ENCODE assay signal across 19 cellular contexts in the genomic region with DNA sequence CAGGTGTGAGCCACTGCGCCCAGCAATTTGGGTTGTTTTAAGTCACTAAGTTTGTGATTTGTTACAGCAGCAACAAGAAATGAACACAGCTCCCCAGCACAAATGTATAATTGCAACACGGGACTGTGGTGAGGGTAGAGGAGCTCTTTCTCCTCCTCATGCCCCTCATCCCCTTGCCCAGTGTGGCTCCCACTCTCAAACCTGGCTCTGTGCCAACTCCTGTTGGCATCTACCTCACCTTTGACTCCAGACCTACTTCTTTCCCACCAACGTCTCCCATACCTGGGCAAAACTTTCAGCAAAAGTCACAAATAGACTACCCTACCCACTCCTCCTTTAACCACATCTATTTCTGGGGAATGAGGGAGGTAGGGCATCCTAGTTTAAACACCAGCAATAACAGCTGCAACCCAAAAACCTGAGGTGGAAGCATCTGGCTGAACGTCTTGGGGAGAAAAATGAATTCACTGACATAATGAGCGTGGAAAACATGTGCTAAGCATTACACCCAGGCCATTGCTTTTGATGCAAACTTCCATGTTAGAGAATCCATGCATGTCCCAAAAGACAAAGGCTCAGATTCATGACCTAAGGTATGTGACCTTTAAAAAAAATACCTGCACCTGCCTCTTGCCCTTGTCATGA. TPM values are rescaled to one million over a fixed set of nuclear protein-coding genes. Genes with fewer than 3 reads are reported as not detected.
A peak's percentile ranks its signal among the peaks of the same experiment; 100 is the strongest.
DNase-seq lines count a peak whose midpoint lies in the region; ATAC-seq and TF ChIP-seq lines count a peak whose summit lies in the region.
"Had no signal": no experiment of that assay in that cellular context is flagged by ENCODE, and none has a peak within 500 bp of the region (broad histone marks: within the 10 kb centered on the region; RNA-seq: fewer than 3 reads in every experiment).

No MANE protein-coding gene starts in this region.

- H2BK15ac ChIP-seq in IMR-90 (ENCODE audit: low read depth, low read length) = no peak overlapping the region

- no peak overlapping the region for H3K14ac ChIP-seq in IMR-90 (replicated peaks; ENCODE audit: low read depth, low read length)

- no CpG with 5 or more reads among the region's 5 CpGs for WGBS in IMR-90 (ENCODE audit: extremely low coverage in 2 of 2, insufficient read length in 1 of 2), 2 experiments

- H2BK5ac ChIP-seq in IMR-90 (ENCODE audit: low read depth, low read length, poor library complexity, severe bottlenecking) = no peak overlapping the region

- H3K36me3 Mint-ChIP-seq in endothelial cell (ENCODE audit: low read depth, unreplicated experiment) = peaks cover 27% of the 10 kb centered on the region
- H3K36me3 Mint-ChIP-seq: CD4-positive, alpha-beta memory T cell had no signal

- no peak overlapping the region for H3K18ac ChIP-seq in IMR-90 (ENCODE audit: low read depth, low read length)

- H2BK20ac ChIP-seq in IMR-90 (ENCODE audit: low read depth, low read length) = peak overlapping the region; percentile 69; the same call in 1 of the 2 replicates

- no peak overlapping the region for H3K56ac ChIP-seq in IMR-90 (ENCODE audit: extremely low read depth, insufficient read depth, low read length)

- H3K27ac ChIP-seq in HEK293 (ENCODE audit: extremely low read depth, low read depth, low read length) = no peak overlapping the region
- no peak overlapping the region for H3K27ac ChIP-seq in IMR-90 (ENCODE audit: insufficient read depth, low read length)
- H3K27ac ChIP-seq in breast epithelium = no peak overlapping the region

- no peak overlapping the region for H3K9ac ChIP-seq in IMR-90 (ENCODE audit: low read depth, low read length)

- dilution Hi-C loops in IMR-90 (cut with HindIII; ENCODE audit: low sequenced_read_pairs, unreplicated experiment) = no loop called here

- H3K27me3 ChIP-seq in IMR-90 (ENCODE audit: control insufficient read depth, insufficient read depth, low read length) (no peaks in the 10 kb centered on the region), breast epithelium (no peaks in the 10 kb centered on the region)

- in situ Hi-C loops in IMR-90 (cut with MboI; ENCODE audit: low sequenced_read_pairs) = no loop called here

- H3K9me3 ChIP-seq in HEK293 (ENCODE audit: control insufficient read depth, insufficient read depth, low read depth, low read length) (no peaks in the 10 kb centered on the region), IMR-90 (ENCODE audit: control insufficient read depth, insufficient read depth, low read length) (no peaks in the 10 kb centered on the region; the same call in 1 of the 2 replicates), breast epithelium (no peaks in the 10 kb centered on the region)

- H3K27ac Mint-ChIP-seq in endothelial cell (ENCODE audit: unreplicated experiment) = no peak overlapping the region
- H3K27ac Mint-ChIP-seq: CD4-positive, alpha-beta memory T cell; GM23338; H9; HFFc6 had no signal

- no TSS peak for BruUV-seq in IMR-90 (replicated peaks; lab: Mats Ljungman, UMichigan)

- H3K23ac ChIP-seq in IMR-90 (ENCODE audit: low read depth, low read length) = no peak overlapping the region

- H3K4ac ChIP-seq in IMR-90 (ENCODE audit: low read depth, low read length) = no peak overlapping the region

- H3K27me3 Mint-ChIP-seq in endothelial cell (ENCODE audit: unreplicated experiment) = no peaks in the 10 kb centered on the region

- POLR2A ChIA-PET in HEK293 (lab: Yijun Ruan, JAX) (no interaction called here), IMR-90 (lab: Charles Lee; ENCODE audit: unreplicated experiment) (no interaction called here)

- no peak overlapping the region; the same call in 1 of the 2 replicates for H4K5ac ChIP-seq in IMR-90 (ENCODE audit: low read depth, low read length)

- H2BK120ac ChIP-seq in IMR-90 (ENCODE audit: low read depth, low read length) = peak overlapping the region; percentile 22; the same call in 1 of the 2 replicates

- TF ChIP-seq POLR2A in IMR-90 (IDR thresholded peaks at IDR 0.05; ENCODE audit: low read depth, low read length) (no peak), breast epithelium (IDR thresholded peaks at IDR 0.05) (no peak)

- H2AK9ac ChIP-seq in IMR-90 (replicated peaks; ENCODE audit: low read depth, low read length, poor library complexity) = no peak overlapping the region

- H3K4me3 ChIP-seq in HEK293 (ENCODE audit: low read depth, low read length) (no peak overlapping the region), IMR-90 (ENCODE audit: insufficient read depth, low read depth, low read length) (no peak overlapping the region), breast epithelium (no peak overlapping the region)
- H3K4me3 ChIP-seq: GM23338 had no signal

- H2AFZ ChIP-seq in IMR-90 (replicated peaks; ENCODE audit: low read length, poor library complexity) = no peak overlapping the region
- H2AFZ ChIP-seq: GM23338 had no signal

- CTCF ChIA-PET in HEK293 (lab: Yijun Ruan, JAX) (interaction anchor here (0.6 kb wide), 1 partner anchor 12 kb away, joined by 5 read pairs; no protein-coding TSS in a partner anchor), IMR-90 (lab: Yijun Ruan, JAX) (no interaction called here)

- H2AK5ac ChIP-seq in IMR-90 (ENCODE audit: low read depth, low read length) = no peak overlapping the region

- TF ChIP-seq RAD21 in IMR-90 (IDR thresholded peaks at IDR 0.05; ENCODE audit: low read length) = no peak

- H3K36me3 ChIP-seq in HEK293 (ENCODE audit: control insufficient read depth in 2 of 2, insufficient read depth in 1 of 2, low read length in 2 of 2) = no peaks in the 10 kb centered on the region; a peak in 1 of 3 replicates
- no peaks in the 10 kb centered on the region for H3K36me3 ChIP-seq in IMR-90 (ENCODE audit: control insufficient read depth, insufficient read depth, low read length)
- H3K36me3 ChIP-seq in breast epithelium = no peaks in the 10 kb centered on the region

- TF ChIP-seq CTCF in HEK293 (tag by site-specific recombination; IDR thresholded peaks at IDR 0.05) (no peak), IMR-90 (conservative IDR thresholded peaks at IDR 0.05; ENCODE audit: low read depth, low read length) (no peak), endothelial cell (IDR thresholded peaks at IDR 0.05; ENCODE audit: unreplicated experiment) (no peak), breast epithelium (IDR thresholded peaks at IDR 0.05) (no peak)

- peaks cover 21% of the 10 kb centered on the region for H3K4me1 Mint-ChIP-seq in endothelial cell (ENCODE audit: unreplicated experiment)
- H3K4me1 Mint-ChIP-seq: CD4-positive, alpha-beta memory T cell; GM23338; H9 had no signal

- H3K4me2 ChIP-seq in IMR-90 (ENCODE audit: low read depth, low read length) = no peak overlapping the region
- H3K4me2 ChIP-seq: GM23338 had no signal

- no peak overlapping the region for H4K8ac ChIP-seq in IMR-90 (ENCODE audit: low read depth in 2 of 2, low read length in 2 of 2)

- peaks cover 5% of the 10 kb centered on the region for H3K4me1 ChIP-seq in HEK293 (ENCODE audit: control insufficient read depth, insufficient read depth, low read length)
- H3K4me1 ChIP-seq in IMR-90 (ENCODE audit: control insufficient read depth, insufficient read depth, low read length) = peaks cover 16% of the 10 kb centered on the region
- H3K4me1 ChIP-seq in breast epithelium = no peaks in the 10 kb centered on the region

- H4K91ac ChIP-seq in IMR-90 (ENCODE audit: insufficient read depth, low read depth, low read length) = no peak overlapping the region

- no peak for DNase-seq in IMR-90
- peak; percentile 8 for DNase-seq in RPMI7951 (ENCODE audit: low read depth)
- DNase-seq in endothelial cell (ENCODE audit: low spot score) = no peak
- DNase-seq in activated naive CD4-positive, alpha-beta T cell (lab: John Stamatoyannopoulos, UW) = no peak
- no peak for DNase-seq in breast epithelium (ENCODE audit: low spot score in 2 of 2)
- DNase-seq: C1 segment of cervical spinal cord; Calu3; CD4-positive, alpha-beta memory T cell; COR-L47; DMS53; DMS79 treated with DMSO at 0.1 percent for 48 hours; GF-D8; H9; HFFc6 had no signal

- H3K9me3 Mint-ChIP-seq in endothelial cell (ENCODE audit: unreplicated experiment) = no peaks in the 10 kb centered on the region
- H3K9me3 Mint-ChIP-seq: HFFc6 had no signal

- peaks cover 16% of the 10 kb centered on the region for H3K9me1 ChIP-seq in IMR-90 (ENCODE audit: insufficient read depth, low read length)

- no peak for ATAC-seq in IMR-90 (ENCODE audit: low read depth)
- ATAC-seq: GM23338, HCT116 had no signal

- H4K20me1 ChIP-seq in IMR-90 (ENCODE audit: insufficient read depth, low read length) = no peaks in the 10 kb centered on the region

- peak overlapping the region; percentile 2 for H3K4me3 Mint-ChIP-seq in endothelial cell (ENCODE audit: unreplicated experiment)
- H3K4me3 Mint-ChIP-seq: CD4-positive, alpha-beta memory T cell; GM23338; H9; HFFc6 had no signal

- H3K79me1 ChIP-seq in IMR-90 (ENCODE audit: low read depth in 1 of 2, low read length in 2 of 2) = no peaks in the 10 kb centered on the region; a peak in 1 of 4 replicates

- intact Hi-C loops in IMR-90 (cut with micrococcal nuclease) (no loop called here), breast epithelium (cut with DNase I; ENCODE audit: low total_unique reads) (no loop called here)

TF ChIP-seq in HEK293, 187 proteins besides CTCF, POLR2A, EP300 and RAD21:
- TF ChIP-seq ZNF544 (tag by site-specific recombination; IDR thresholded peaks at IDR 0.05) (0 out of 2 replicates have a peak, but pooled peaks have one; percentile 49), ZNF350 (tag by site-specific recombination; IDR thresholded peaks at IDR 0.05) (no peak), TRIM28 (IDR thresholded peaks at IDR 0.05; ENCODE audit: borderline replicate concordance, low read length) (no peak), ZNF211 (tag by site-specific recombination; IDR thresholded peaks at IDR 0.05; ENCODE audit: low read depth) (no peak)

TF ChIP-seq in IMR-90, 13 proteins besides CTCF, POLR2A, EP300 and RAD21 (continues in another document):
- TF ChIP-seq SMC3 (IDR thresholded peaks at IDR 0.05; ENCODE audit: low read depth, low read length) = no peak
- no peak for TF ChIP-seq RCOR1 (IDR thresholded peaks at IDR 0.05; ENCODE audit: insufficient replicate concordance, low read length)
- TF ChIP-seq MXI1 (IDR thresholded peaks at IDR 0.05; ENCODE audit: borderline replicate concordance, low read depth, low read length) = no peak
- no peak for TF ChIP-seq FOS (IDR thresholded peaks at IDR 0.05; ENCODE audit: low read depth, low read length)

RNA-seq across cellular contexts. Expression of gene LNX1, which starts 19.2 kb away (rescaled TPM):
- 0.28 and 0.36 TPM in 2 replicates for total RNA-seq in IMR-90 (2012; rRNA removed)
- polyA plus RNA-seq in IMR-90 (2012; rRNA removed) = 0.15 and 0.19 TPM in 2 replicates
- 0.08 and 0.14 TPM in 2 replicates for polyA plus RNA-seq in IMR-90 (2012; cell fraction: cytosol; rRNA removed)
- polyA plus RNA-seq in IMR-90 (2012; cell fraction: nucleus; rRNA removed; ENCODE audit: low replicate concordance) = 0.48 and 1.6 TPM in 2 replicates
- total RNA-seq in RPMI7951 (2014; rRNA removed; shearing (Covaris generic)) = 5.0 and 5.3 TPM in 2 replicates
- total RNA-seq in endothelial cell (ENCODE audit: unreplicated experiment) = 25.7 TPM
- total RNA-seq in breast epithelium = 10 to 100 TPM; 19.7 to 22.6 (median 22.5) TPM
- total RNA-seq: A673; CD4-positive, alpha-beta memory T cell; G401 had no signal
